18 cellular contexts compared by ENCODE assay signal in genomic region chr17:75482098-75482943, GRCh38. TPM values are rescaled to one million over a fixed set of nuclear protein-coding genes. Genes with fewer than 3 reads are reported as not detected.
A peak's percentile ranks its signal among the peaks of the same experiment; 100 is the strongest.
DNase-seq lines count a peak whose midpoint lies in the region; ATAC-seq and TF ChIP-seq lines count a peak whose summit lies in the region.
"Had no signal": no experiment of that assay in that cellular context is flagged by ENCODE, and none has a peak within 500 bp of the region (broad histone marks: within the 10 kb centered on the region; RNA-seq: fewer than 3 reads in every experiment).

No MANE protein-coding gene starts in this region.

- no peak overlapping the region for H2AFZ ChIP-seq in Karpas-422 (ENCODE audit: low read length)

- H3K27me3 ChIP-seq in CD4-positive, alpha-beta T cell (ENCODE audit: control insufficient read depth, insufficient read depth, low read length) = no peaks in the 10 kb centered on the region
- no peaks in the 10 kb centered on the region for H3K27me3 ChIP-seq in skeletal muscle tissue (ENCODE audit: control insufficient read depth in 3 of 3, insufficient read depth in 3 of 3, low read length in 3 of 3)
- H3K27me3 ChIP-seq in Karpas-422 (ENCODE audit: low read length) = no peaks in the 10 kb centered on the region
- H3K27me3 ChIP-seq: MG63, SJCRH30 had no signal

- H3K27me3 Mint-ChIP-seq in CD4-positive, alpha-beta T cell = no peaks in the 10 kb centered on the region
- H3K27me3 Mint-ChIP-seq in T-helper 17 cell = no peaks in the 10 kb centered on the region
- H3K27me3 Mint-ChIP-seq in dendritic cell treated with granulocyte-macrophage colony-stimulating factor and Interleukin-4, amounts not matched to agents 40 ng/mL and 50 ng/mL, for 4 days = no peaks in the 10 kb centered on the region
- H3K27me3 Mint-ChIP-seq in activated T-helper 2 cell treated with anti-CD3 and anti-CD28 coated beads, Interferon-gamma antibody, Interleukin-2, Interleukin-4, amounts not matched to agents 10 μg/mL and 5 μg/mL and 100 μg/mL, durations not matched to agents 14 hours and 24 hours and 36 hours (ENCODE audit: low read depth) = no peaks in the 10 kb centered on the region
- H3K27me3 Mint-ChIP-seq: B cell; CD8-positive, alpha-beta memory T cell had no signal

- TF ChIP-seq CTCF in CD4-positive, alpha-beta T cell (IDR thresholded peaks at IDR 0.05) = no peak

- H3K4me3 ChIP-seq in skeletal muscle tissue (ENCODE audit: low read length in 3 of 3) (peak overlapping the region in 1 of 3 donors; percentile 6), Karpas-422 (ENCODE audit: low read length) (no peak overlapping the region)
- H3K4me3 ChIP-seq: MG63, SJCRH30 had no signal

- H3K79me2 ChIP-seq in Karpas-422 (ENCODE audit: low read length) = no peaks in the 10 kb centered on the region

- no peak overlapping the region for H3K4me2 ChIP-seq in Karpas-422 (ENCODE audit: low read depth, low read length, poor library complexity, severe bottlenecking)

- peak overlapping the region; percentile 61 for H3K27ac Mint-ChIP-seq in CD4-positive, alpha-beta T cell
- peak overlapping the region; percentile 85 for H3K27ac Mint-ChIP-seq in T-helper 17 cell
- H3K27ac Mint-ChIP-seq in dendritic cell treated with granulocyte-macrophage colony-stimulating factor and Interleukin-4, amounts not matched to agents 40 ng/mL and 50 ng/mL, for 4 days = peak overlapping the region; percentile 28
- H3K27ac Mint-ChIP-seq in activated T-helper 2 cell treated with anti-CD3 and anti-CD28 coated beads, Interferon-gamma antibody, Interleukin-2, Interleukin-4, amounts not matched to agents 10 μg/mL and 5 μg/mL and 100 μg/mL, durations not matched to agents 14 hours and 24 hours and 36 hours = no peak overlapping the region
- H3K27ac Mint-ChIP-seq: B cell had no signal

- no peaks in the 10 kb centered on the region for H3K9me3 Mint-ChIP-seq in CD4-positive, alpha-beta T cell
- H3K9me3 Mint-ChIP-seq in dendritic cell treated with granulocyte-macrophage colony-stimulating factor and Interleukin-4, amounts not matched to agents 40 ng/mL and 50 ng/mL, for 4 days = no peaks in the 10 kb centered on the region
- H3K9me3 Mint-ChIP-seq in activated T-helper 2 cell treated with anti-CD3 and anti-CD28 coated beads, Interferon-gamma antibody, Interleukin-2, Interleukin-4, amounts not matched to agents 10 μg/mL and 5 μg/mL and 100 μg/mL, durations not matched to agents 14 hours and 24 hours and 36 hours = no peaks in the 10 kb centered on the region
- H3K9me3 Mint-ChIP-seq: CD8-positive, alpha-beta memory T cell had no signal

- no peak overlapping the region for H3K4me3 Mint-ChIP-seq in CD4-positive, alpha-beta T cell
- no peak overlapping the region for H3K4me3 Mint-ChIP-seq in T-helper 17 cell
- no peak overlapping the region for H3K4me3 Mint-ChIP-seq in dendritic cell treated with granulocyte-macrophage colony-stimulating factor and Interleukin-4, amounts not matched to agents 40 ng/mL and 50 ng/mL, for 4 days
- H3K4me3 Mint-ChIP-seq in activated T-helper 2 cell treated with anti-CD3 and anti-CD28 coated beads, Interferon-gamma antibody, Interleukin-2, Interleukin-4, amounts not matched to agents 10 μg/mL and 5 μg/mL and 100 μg/mL, durations not matched to agents 14 hours and 24 hours and 36 hours (ENCODE audit: low read depth) = no peak overlapping the region
- H3K4me3 Mint-ChIP-seq: B cell; CD8-positive, alpha-beta memory T cell had no signal

- H3K4me1 Mint-ChIP-seq in CD4-positive, alpha-beta T cell (ENCODE audit: low read depth) = peaks cover 19% of the 10 kb centered on the region
- H3K4me1 Mint-ChIP-seq in T-helper 17 cell = peaks cover 17% of the 10 kb centered on the region
- peaks cover 51% of the 10 kb centered on the region for H3K4me1 Mint-ChIP-seq in dendritic cell treated with granulocyte-macrophage colony-stimulating factor and Interleukin-4, amounts not matched to agents 40 ng/mL and 50 ng/mL, for 4 days (ENCODE audit: low read depth)
- H3K4me1 Mint-ChIP-seq in activated T-helper 2 cell treated with anti-CD3 and anti-CD28 coated beads, Interferon-gamma antibody, Interleukin-2, Interleukin-4, amounts not matched to agents 10 μg/mL and 5 μg/mL and 100 μg/mL, durations not matched to agents 14 hours and 24 hours and 36 hours (ENCODE audit: low read depth) = peaks cover 14% of the 10 kb centered on the region

- peaks cover 2 to 5% (median 3%) of the 10 kb centered on the region in 3 donors for H3K36me3 ChIP-seq in skeletal muscle tissue (ENCODE audit: control insufficient read depth in 3 of 3, insufficient read depth in 3 of 3, low read length in 3 of 3)
- no peaks in the 10 kb centered on the region for H3K36me3 ChIP-seq in Karpas-422 (ENCODE audit: insufficient read depth, low read length)
- H3K36me3 ChIP-seq: MG63, SJCRH30 had no signal

- H3K4me1 ChIP-seq in skeletal muscle tissue (ENCODE audit: control insufficient read depth in 3 of 3, insufficient read depth in 3 of 3, low read length in 3 of 3) = peaks cover 70 to 84% (median 78%) of the 10 kb centered on the region in 3 donors
- peaks cover 4% of the 10 kb centered on the region for H3K4me1 ChIP-seq in Karpas-422 (ENCODE audit: low read length)

- no peak for DNase-seq in CD4-positive, alpha-beta T cell
- DNase-seq in T-helper 17 cell (no peak), Karpas-422 (no peak), sciatic nerve (ENCODE audit: low spot score) (no peak)
- DNase-seq in activated T-helper 2 cell treated with anti-CD3 and anti-CD28 coated beads, Interferon-gamma antibody, Interleukin-2, Interleukin-4, amounts not matched to agents 10 μg/mL and 5 μg/mL and 100 μg/mL, durations not matched to agents 14 hours and 24 hours and 36 hours (ENCODE audit: low spot score) = no peak
- DNase-seq: DMS79 treated with DMSO at 0.1 percent for 48 hours, GOT3, MG63, NCI-H1092 treated with DMSO at 0.1 percent for 48 hours, NCI-H2081 treated with DMSO at 0.1 percent for 48 hours, NCI-H510A, NCI-H774, RPMI8226 had no signal

- intact Hi-C loops in CD4-positive, alpha-beta T cell (cut with DNase I, micrococcal nuclease) = loop anchor here in 1 of 2 experiments (5.0 kb wide), 1 partner anchor 40 kb away; no protein-coding TSS in a partner anchor
- intact Hi-C loops in dendritic cell treated with granulocyte-macrophage colony-stimulating factor and Interleukin-4, amounts not matched to agents 40 ng/mL and 50 ng/mL, for 4 days (cut with micrococcal nuclease) = no loop called here
- intact Hi-C loops in sciatic nerve (cut with DNase I) = no loop called here
- intact Hi-C loops in activated T-helper 2 cell treated with anti-CD3 and anti-CD28 coated beads, Interferon-gamma antibody, Interleukin-2, Interleukin-4, amounts not matched to agents 10 μg/mL and 5 μg/mL and 100 μg/mL, durations not matched to agents 14 hours and 24 hours and 36 hours (cut with micrococcal nuclease) = no loop called here

- POLR2A ChIA-PET in CD4-positive, alpha-beta T cell (lab: Charles Lee) = interaction anchor here (0.6 to 1.2 kb wide), 2 partner anchors 27 to 85 kb away, joined by 3 read pairs; no protein-coding TSS in a partner anchor

- no peaks in the 10 kb centered on the region for H3K9me3 ChIP-seq in CD4-positive, alpha-beta T cell (ENCODE audit: control insufficient read depth, low read length)
- no peaks in the 10 kb centered on the region for H3K9me3 ChIP-seq in T-helper 17 cell (ENCODE audit: control insufficient read depth, low read length, poor library complexity, severe bottlenecking)
- H3K9me3 ChIP-seq in skeletal muscle tissue (ENCODE audit: control insufficient read depth in 3 of 3, low read length in 3 of 3) = no peaks in the 10 kb centered on the region
- no peaks in the 10 kb centered on the region for H3K9me3 ChIP-seq in Karpas-422 (ENCODE audit: low read length)
- H3K9me3 ChIP-seq: MG63, SJCRH30 had no signal

- H3K9ac ChIP-seq in skeletal muscle tissue (ENCODE audit: low read depth in 1 of 3, low read length in 3 of 3) = peak overlapping the region in 1 of 3 donors; percentile 45
- no peak overlapping the region for H3K9ac ChIP-seq in Karpas-422 (ENCODE audit: low read length)

- no peaks in the 10 kb centered on the region for H3K9me2 ChIP-seq in Karpas-422 (replicated peaks; ENCODE audit: insufficient read depth, low read length)

- CTCF ChIA-PET in CD4-positive, alpha-beta T cell (lab: Charles Lee) = no interaction called here

- no peaks in the 10 kb centered on the region for H4K20me1 ChIP-seq in Karpas-422 (ENCODE audit: insufficient read depth, low read depth, low read length)

- no peak for ATAC-seq in CD4-positive, alpha-beta T cell (ENCODE audit: poor library complexity)
- ATAC-seq in T-helper 17 cell (no peak), sciatic nerve (no peak)

- no peak overlapping the region for H3K27ac ChIP-seq in CD4-positive, alpha-beta T cell (ENCODE audit: low read depth, low read length)
- H3K27ac ChIP-seq in skeletal muscle tissue (ENCODE audit: low read depth, low read length) (peak overlapping the region; percentile 82), Karpas-422 (ENCODE audit: low read length) (no peak overlapping the region)

- H3K36me3 Mint-ChIP-seq in CD4-positive, alpha-beta T cell (ENCODE audit: low read depth) = peaks cover 25% of the 10 kb centered on the region
- peaks cover 2% of the 10 kb centered on the region for H3K36me3 Mint-ChIP-seq in T-helper 17 cell (ENCODE audit: low read depth)
- H3K36me3 Mint-ChIP-seq in dendritic cell treated with granulocyte-macrophage colony-stimulating factor and Interleukin-4, amounts not matched to agents 40 ng/mL and 50 ng/mL, for 4 days (ENCODE audit: low read depth) = peaks cover 31% of the 10 kb centered on the region
- H3K36me3 Mint-ChIP-seq in activated T-helper 2 cell treated with anti-CD3 and anti-CD28 coated beads, Interferon-gamma antibody, Interleukin-2, Interleukin-4, amounts not matched to agents 10 μg/mL and 5 μg/mL and 100 μg/mL, durations not matched to agents 14 hours and 24 hours and 36 hours (ENCODE audit: low read depth) = peaks cover 6% of the 10 kb centered on the region

RNA-seq across cellular contexts. Expression of gene TMEM94, which starts 25.9 kb away (rescaled TPM):
- 10 to 100 TPM; 52.8 to 57.3 TPM for total RNA-seq in CD4-positive, alpha-beta T cell
- 10 to 100 TPM; 70.1 to 70.2 TPM for total RNA-seq in T-helper 17 cell
- total RNA-seq in skeletal muscle tissue = 18.3 TPM
- 20.5 and 20.7 TPM in 2 replicates for total RNA-seq in Karpas-422 (2014; rRNA removed; shearing (Covaris generic); ENCODE audit: low replicate concordance)
- 86.8 TPM for total RNA-seq in sciatic nerve
- 71.1 and 79.3 TPM in 2 replicates for total RNA-seq in activated T-helper 2 cell treated with anti-CD3 and anti-CD28 coated beads, Interferon-gamma antibody, Interleukin-2, Interleukin-4, amounts not matched to agents 10 μg/mL and 5 μg/mL and 100 μg/mL, durations not matched to agents 14 hours and 24 hours and 36 hours

RNA-seq across cellular contexts. Expression of gene CASKIN2, which starts 33.0 kb away (rescaled TPM):
- under 1 TPM; 0.17 to 0.25 TPM for total RNA-seq in CD4-positive, alpha-beta T cell
- total RNA-seq in T-helper 17 cell (under 1 TPM; 0.08 to 0.40 TPM), skeletal muscle tissue (8.9 TPM), sciatic nerve (127 TPM)
- not detected in 2 replicates for total RNA-seq in Karpas-422 (2014; rRNA removed; shearing (Covaris generic); ENCODE audit: low replicate concordance)
- 2.2 and 2.3 TPM in 2 replicates for total RNA-seq in activated T-helper 2 cell treated with anti-CD3 and anti-CD28 coated beads, Interferon-gamma antibody, Interleukin-2, Interleukin-4, amounts not matched to agents 10 μg/mL and 5 μg/mL and 100 μg/mL, durations not matched to agents 14 hours and 24 hours and 36 hours

RNA-seq across cellular contexts. Expression of gene TSEN54, which starts 34.0 kb away (rescaled TPM):
- total RNA-seq in CD4-positive, alpha-beta T cell = 10 to 100 TPM; 73.3 to 78.7 TPM
- total RNA-seq in T-helper 17 cell (10 to 100 TPM; 49.7 to 56.5 TPM), skeletal muscle tissue (15.7 TPM), sciatic nerve (26.1 TPM)
- total RNA-seq in Karpas-422 (2014; rRNA removed; shearing (Covaris generic); ENCODE audit: low replicate concordance) = 25.5 and 42.8 TPM in 2 replicates
- 74.6 and 78.2 TPM in 2 replicates for total RNA-seq in activated T-helper 2 cell treated with anti-CD3 and anti-CD28 coated beads, Interferon-gamma antibody, Interleukin-2, Interleukin-4, amounts not matched to agents 10 μg/mL and 5 μg/mL and 100 μg/mL, durations not matched to agents 14 hours and 24 hours and 36 hours

RNA-seq across cellular contexts. Expression of gene LLGL2, which starts 43.2 kb away (rescaled TPM):
- 10 to 100 TPM; 31.2 to 34.2 TPM for total RNA-seq in CD4-positive, alpha-beta T cell
- total RNA-seq in T-helper 17 cell (10 to 100 TPM; 39.3 to 41.9 TPM), skeletal muscle tissue (4.7 TPM), sciatic nerve (11.0 TPM)
- 6.1 and 7.6 TPM in 2 replicates for total RNA-seq in Karpas-422 (2014; rRNA removed; shearing (Covaris generic); ENCODE audit: low replicate concordance)
- 12.1 and 13.5 TPM in 2 replicates for total RNA-seq in activated T-helper 2 cell treated with anti-CD3 and anti-CD28 coated beads, Interferon-gamma antibody, Interleukin-2, Interleukin-4, amounts not matched to agents 10 μg/mL and 5 μg/mL and 100 μg/mL, durations not matched to agents 14 hours and 24 hours and 36 hours
- total RNA-seq: SJCRH30 had no signal

Comparison
In these comparisons a context has a peak if more than half of its experiments do, and no peak if none do; other contexts are left out.
1. RNA of gene CASKIN2, which starts 33.0 kb away (total RNA-seq): 127 TPM in sciatic nerve (single experiment); 8.9 TPM in skeletal muscle tissue (single experiment), 2.2 to 2.3 TPM in activated T-helper 2 cell treated with anti-CD3 and anti-CD28 coated beads, Interferon-gamma antibody, Interleukin-2, Interleukin-4, amounts not matched to agents 10 μg/mL and 5 μg/mL and 100 μg/mL, durations not matched to agents 14 hours and 24 hours and 36 hours, 0.08 to 0.40 TPM in T-helper 17 cell, 0.17 to 0.25 TPM in CD4-positive, alpha-beta T cell and not detected in Karpas-422; every median in the first group is over 10 times any median in the second.